ENCODE assay signal across 8 cellular contexts in the genomic region with DNA sequence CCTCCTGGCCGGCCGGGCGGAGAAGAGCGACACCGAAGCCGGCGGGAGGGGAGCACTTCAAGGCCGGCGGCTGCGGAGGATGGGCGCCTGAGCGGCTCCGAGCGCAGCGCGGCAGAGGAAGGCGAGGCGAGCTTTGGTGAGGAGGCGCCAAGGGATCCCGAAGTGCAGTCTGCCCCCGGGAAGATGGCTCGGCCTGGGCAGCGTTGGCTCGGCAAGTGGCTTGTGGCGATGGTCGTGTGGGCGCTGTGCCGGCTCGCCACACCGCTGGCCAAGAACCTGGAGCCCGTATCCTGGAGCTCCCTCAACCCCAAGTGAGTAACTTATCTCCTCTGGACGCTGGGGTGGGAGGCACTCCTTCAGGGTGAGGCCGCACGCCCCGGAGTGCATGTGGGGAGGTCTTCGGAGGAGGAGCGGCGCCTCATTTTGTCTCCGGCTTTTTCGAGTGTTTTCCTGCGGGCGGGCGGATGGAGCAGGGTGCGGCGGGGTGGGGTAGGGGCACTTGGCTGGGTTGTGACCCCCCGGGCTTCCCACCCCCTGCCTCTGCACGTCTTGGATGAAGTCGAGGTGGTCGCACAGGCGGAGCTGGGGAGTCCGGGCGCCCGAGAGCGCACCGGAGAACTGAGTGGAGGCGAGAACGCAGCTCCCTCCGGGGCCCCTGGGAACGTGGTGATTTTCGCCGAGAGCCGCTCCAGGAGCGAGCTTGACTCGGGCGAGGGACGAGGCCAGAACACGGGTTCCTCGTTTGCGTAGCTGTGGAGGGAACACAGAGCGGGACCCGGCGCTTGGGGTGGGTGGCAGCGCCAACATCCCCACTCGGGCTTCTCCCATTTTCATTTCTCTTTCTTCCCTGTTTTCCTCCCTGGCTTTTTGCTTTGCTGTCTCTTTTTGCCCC. TPM values are rescaled to one million over a fixed set of nuclear protein-coding genes. Genes with fewer than 3 reads are reported as not detected.
A peak's percentile ranks its signal among the peaks of the same experiment; 100 is the strongest.
DNase-seq lines count a peak whose midpoint lies in the region; ATAC-seq and TF ChIP-seq lines count a peak whose summit lies in the region.

No MANE protein-coding gene starts in this region.

- H3K4me3 Mint-ChIP-seq in activated naive CD8-positive, alpha-beta T cell: peak overlapping the region; percentile 82

- intact Hi-C loops in left ventricle myocardium superior (cut with micrococcal nuclease) (loop anchor here (5.0 to 10.0 kb wide), 5 partner anchors 65 to 555 kb away; no protein-coding TSS in a partner anchor), sciatic nerve (cut with DNase I) (loop anchor here (5.0 to 10.0 kb wide), 3 partner anchors 235 to 457 kb away; no protein-coding TSS in a partner anchor)

- no peaks in the 10 kb centered on the region for H3K9me3 ChIP-seq in BE2C
- H3K9me3 ChIP-seq in HUES6 (ENCODE audit: control insufficient read depth, insufficient read depth, low read depth, low read length): no peaks in the 10 kb centered on the region; the same call in 1 of the 2 replicates

- H3K4me3 ChIP-seq in BE2C (ENCODE audit: low read depth, low read length): peak overlapping the region; percentile 70
- H3K4me3 ChIP-seq in HUES6 (ENCODE audit: low read depth, low read length): peak overlapping the region; percentile 67

- H3K4me1 Mint-ChIP-seq in activated naive CD8-positive, alpha-beta T cell (ENCODE audit: low read depth): peaks cover 18% of the 10 kb centered on the region

- H3K4me1 ChIP-seq in BE2C: no peaks in the 10 kb centered on the region
- H3K4me1 ChIP-seq in HUES6 (ENCODE audit: control insufficient read depth, insufficient read depth, low read length): peaks cover 30% of the 10 kb centered on the region

- DNase-seq in BE2C (peak; percentile 28), left ventricle myocardium superior (peak; percentile 54), sciatic nerve (ENCODE audit: low spot score) (peak; percentile 60), kidney glomerular epithelial cell (lab: John Stamatoyannopoulos, UW) (no peak)

- no peaks in the 10 kb centered on the region for H3K9me3 Mint-ChIP-seq in activated naive CD8-positive, alpha-beta T cell (ENCODE audit: low read depth)

- no peak overlapping the region for H3K27ac Mint-ChIP-seq in activated naive CD8-positive, alpha-beta T cell

- TF ChIP-seq CTCF in BE2C (IDR thresholded peaks at IDR 0.05; ENCODE audit: low read depth, low read length): no peak

- no peaks in the 10 kb centered on the region for H3K36me3 ChIP-seq in BE2C
- no peaks in the 10 kb centered on the region for H3K36me3 ChIP-seq in HUES6 (ENCODE audit: control insufficient read depth, insufficient read depth, low read length)

- ATAC-seq in left ventricle myocardium superior (peak; percentile 24), sciatic nerve (no peak), HG03460 (IDR thresholded peaks at IDR 0.05; ENCODE audit: unreplicated experiment) (no peak), HG03439 (IDR thresholded peaks at IDR 0.05; ENCODE audit: unreplicated experiment) (no peak)

- H3K36me3 Mint-ChIP-seq in activated naive CD8-positive, alpha-beta T cell: no peaks in the 10 kb centered on the region

- H3K9ac ChIP-seq in HUES6 (ENCODE audit: low read length): peak overlapping the region; percentile 79

- no peaks in the 10 kb centered on the region for H3K27me3 Mint-ChIP-seq in activated naive CD8-positive, alpha-beta T cell

- H3K27ac ChIP-seq in HUES6 (ENCODE audit: low read depth, low read length): no peak overlapping the region

- no peaks in the 10 kb centered on the region for H3K27me3 ChIP-seq in BE2C
- H3K27me3 ChIP-seq in HUES6 (ENCODE audit: control insufficient read depth, insufficient read depth, low read length): peaks cover 96% of the 10 kb centered on the region

RNA-seq across cellular contexts. Expression of a gene that starts 1.0 kb away (rescaled TPM):
- 29.7 TPM for polyA plus RNA-seq in BE2C (2012; ENCODE audit: insufficient read depth, insufficient read length, low read depth)
- 15.8 TPM for total RNA-seq in left ventricle myocardium superior
- 69.5 TPM for total RNA-seq in sciatic nerve
